Comparison of ENCODE assay signal across 1 cellular context in the genomic region with DNA sequence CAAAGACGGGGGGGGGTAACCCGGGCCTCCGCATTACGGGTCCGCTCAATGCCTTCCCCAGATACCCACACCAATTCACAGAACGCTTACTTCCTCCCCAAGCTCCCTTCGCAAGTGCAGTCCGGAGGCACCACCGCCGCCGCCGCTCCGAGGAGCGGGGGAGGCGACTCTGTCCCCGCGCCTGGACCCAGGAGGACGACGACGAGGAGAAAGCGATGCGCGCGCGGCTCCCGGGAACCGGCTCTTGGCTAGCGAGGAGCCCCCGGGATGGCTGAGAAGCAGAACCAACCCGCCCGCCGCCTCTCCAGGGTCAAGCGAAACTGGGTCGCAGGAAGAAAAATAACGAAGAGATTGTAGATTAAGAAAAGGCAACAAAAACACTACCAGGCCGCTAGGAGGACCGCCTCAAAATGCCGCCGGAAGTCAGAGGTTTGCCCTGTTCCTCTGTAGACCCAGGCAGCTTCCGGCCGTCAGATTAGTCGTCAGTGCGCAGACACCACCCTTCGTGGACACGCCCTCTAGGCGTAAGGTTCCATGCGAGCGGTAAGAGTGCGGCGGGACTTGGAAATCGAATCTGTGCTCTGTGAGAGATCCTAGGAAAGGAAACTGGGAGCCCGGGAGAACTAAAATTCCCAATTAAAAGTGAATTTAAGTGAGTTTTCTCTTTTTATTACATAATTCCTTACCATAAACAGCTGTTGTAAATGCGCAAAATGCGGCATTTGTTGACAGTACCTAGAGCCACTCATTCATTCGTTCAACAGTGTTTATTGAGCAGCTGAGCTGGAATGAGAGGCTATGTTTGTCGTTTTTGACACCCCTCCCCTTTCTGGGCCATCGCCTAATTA.
A peak's percentile ranks its signal among the peaks of the same experiment; 100 is the strongest.
TF ChIP-seq lines count a peak whose summit lies in the region.

A gene with protein sequence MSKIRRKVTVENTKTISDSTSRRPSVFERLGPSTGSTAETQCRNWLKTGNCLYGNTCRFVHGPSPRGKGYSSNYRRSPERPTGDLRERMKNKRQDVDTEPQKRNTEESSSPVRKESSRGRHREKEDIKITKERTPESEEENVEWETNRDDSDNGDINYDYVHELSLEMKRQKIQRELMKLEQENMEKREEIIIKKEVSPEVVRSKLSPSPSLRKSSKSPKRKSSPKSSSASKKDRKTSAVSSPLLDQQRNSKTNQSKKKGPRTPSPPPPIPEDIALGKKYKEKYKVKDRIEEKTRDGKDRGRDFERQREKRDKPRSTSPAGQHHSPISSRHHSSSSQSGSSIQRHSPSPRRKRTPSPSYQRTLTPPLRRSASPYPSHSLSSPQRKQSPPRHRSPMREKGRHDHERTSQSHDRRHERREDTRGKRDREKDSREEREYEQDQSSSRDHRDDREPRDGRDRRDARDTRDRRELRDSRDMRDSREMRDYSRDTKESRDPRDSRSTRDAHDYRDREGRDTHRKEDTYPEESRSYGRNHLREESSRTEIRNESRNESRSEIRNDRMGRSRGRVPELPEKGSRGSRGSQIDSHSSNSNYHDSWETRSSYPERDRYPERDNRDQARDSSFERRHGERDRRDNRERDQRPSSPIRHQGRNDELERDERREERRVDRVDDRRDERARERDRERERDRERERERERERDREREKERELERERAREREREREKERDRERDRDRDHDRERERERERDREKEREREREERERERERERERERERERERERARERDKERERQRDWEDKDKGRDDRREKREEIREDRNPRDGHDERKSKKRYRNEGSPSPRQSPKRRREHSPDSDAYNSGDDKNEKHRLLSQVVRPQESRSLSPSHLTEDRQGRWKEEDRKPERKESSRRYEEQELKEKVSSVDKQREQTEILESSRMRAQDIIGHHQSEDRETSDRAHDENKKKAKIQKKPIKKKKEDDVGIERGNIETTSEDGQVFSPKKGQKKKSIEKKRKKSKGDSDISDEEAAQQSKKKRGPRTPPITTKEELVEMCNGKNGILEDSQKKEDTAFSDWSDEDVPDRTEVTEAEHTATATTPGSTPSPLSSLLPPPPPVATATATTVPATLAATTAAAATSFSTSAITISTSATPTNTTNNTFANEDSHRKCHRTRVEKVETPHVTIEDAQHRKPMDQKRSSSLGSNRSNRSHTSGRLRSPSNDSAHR (N-terminal part only) (minus strand): TSS at position 433 of the 848 bp plus-strand sequence. CDS start 7,239 bp downstream, outside the sequence.

TF ChIP-seq in HEK293, 187 proteins besides CTCF, POLR2A, EP300 and RAD21 (continued from another document):
- 0 out of 2 replicates have a peak, but pooled peaks have one; percentile 26 for TF ChIP-seq ZNF366 (tag by site-specific recombination; conservative IDR thresholded peaks at IDR 0.05)
- TF ChIP-seq ZNF175 (tag by site-specific recombination; IDR thresholded peaks at IDR 0.05): no peak
- no peak for TF ChIP-seq ZNF677 (tag by site-specific recombination; IDR thresholded peaks at IDR 0.05)
- TF ChIP-seq, protein P1, sequence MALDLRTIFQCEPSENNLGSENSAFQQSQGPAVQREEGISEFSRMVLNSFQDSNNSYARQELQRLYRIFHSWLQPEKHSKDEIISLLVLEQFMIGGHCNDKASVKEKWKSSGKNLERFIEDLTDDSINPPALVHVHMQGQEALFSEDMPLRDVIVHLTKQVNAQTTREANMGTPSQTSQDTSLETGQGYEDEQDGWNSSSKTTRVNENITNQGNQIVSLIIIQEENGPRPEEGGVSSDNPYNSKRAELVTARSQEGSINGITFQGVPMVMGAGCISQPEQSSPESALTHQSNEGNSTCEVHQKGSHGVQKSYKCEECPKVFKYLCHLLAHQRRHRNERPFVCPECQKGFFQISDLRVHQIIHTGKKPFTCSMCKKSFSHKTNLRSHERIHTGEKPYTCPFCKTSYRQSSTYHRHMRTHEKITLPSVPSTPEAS (tag by site-specific recombination; IDR thresholded peaks at IDR 0.05): no peak
- TF ChIP-seq ZNF324 (tag by site-specific recombination; IDR thresholded peaks at IDR 0.05): no peak
- TF ChIP-seq, protein P2, sequence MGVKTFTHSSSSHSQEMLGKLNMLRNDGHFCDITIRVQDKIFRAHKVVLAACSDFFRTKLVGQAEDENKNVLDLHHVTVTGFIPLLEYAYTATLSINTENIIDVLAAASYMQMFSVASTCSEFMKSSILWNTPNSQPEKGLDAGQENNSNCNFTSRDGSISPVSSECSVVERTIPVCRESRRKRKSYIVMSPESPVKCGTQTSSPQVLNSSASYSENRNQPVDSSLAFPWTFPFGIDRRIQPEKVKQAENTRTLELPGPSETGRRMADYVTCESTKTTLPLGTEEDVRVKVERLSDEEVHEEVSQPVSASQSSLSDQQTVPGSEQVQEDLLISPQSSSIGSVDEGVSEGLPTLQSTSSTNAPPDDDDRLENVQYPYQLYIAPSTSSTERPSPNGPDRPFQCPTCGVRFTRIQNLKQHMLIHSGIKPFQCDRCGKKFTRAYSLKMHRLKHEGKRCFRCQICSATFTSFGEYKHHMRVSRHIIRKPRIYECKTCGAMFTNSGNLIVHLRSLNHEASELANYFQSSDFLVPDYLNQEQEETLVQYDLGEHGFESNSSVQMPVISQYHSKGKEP (tag by site-specific recombination; IDR thresholded peaks at IDR 0.05): no peak
- TF ChIP-seq SCRT1 (tag by site-specific recombination; IDR thresholded peaks at IDR 0.05; ENCODE audit: borderline replicate concordance): no peak
- TF ChIP-seq SALL2 (tag by site-specific recombination; IDR thresholded peaks at IDR 0.05; ENCODE audit: borderline replicate concordance): no peak
- TF ChIP-seq, protein P3, sequence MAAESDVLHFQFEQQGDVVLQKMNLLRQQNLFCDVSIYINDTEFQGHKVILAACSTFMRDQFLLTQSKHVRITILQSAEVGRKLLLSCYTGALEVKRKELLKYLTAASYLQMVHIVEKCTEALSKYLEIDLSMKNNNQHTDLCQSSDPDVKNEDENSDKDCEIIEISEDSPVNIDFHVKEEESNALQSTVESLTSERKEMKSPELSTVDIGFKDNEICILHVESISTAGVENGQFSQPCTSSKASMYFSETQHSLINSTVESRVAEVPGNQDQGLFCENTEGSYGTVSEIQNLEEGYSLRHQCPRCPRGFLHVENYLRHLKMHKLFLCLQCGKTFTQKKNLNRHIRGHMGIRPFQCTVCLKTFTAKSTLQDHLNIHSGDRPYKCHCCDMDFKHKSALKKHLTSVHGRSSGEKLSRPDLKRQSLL (tag by site-specific recombination; IDR thresholded peaks at IDR 0.05): 0 out of 2 replicates have a peak, but pooled peaks have one; percentile 51
- peak; percentile 88 for TF ChIP-seq ZSCAN30 (tag by site-specific recombination; IDR thresholded peaks at IDR 0.05)
- peak; percentile 13; the same call in 1 of the 2 replicates for TF ChIP-seq ZBTB17 (tag by site-specific recombination; IDR thresholded peaks at IDR 0.05)
- no peak for TF ChIP-seq ZNF623 (tag by site-specific recombination; IDR thresholded peaks at IDR 0.05)
- no peak for TF ChIP-seq ZNF155 (tag by site-specific recombination; IDR thresholded peaks at IDR 0.05)
- peak; percentile 92 for TF ChIP-seq ZBTB20 (tag by site-specific recombination; IDR thresholded peaks at IDR 0.05)
- no peak for TF ChIP-seq ZBTB1 (tag by site-specific recombination; IDR thresholded peaks at IDR 0.05)
